ENCODE assay signal across 8 cellular contexts in genomic region chr14:42110167-42110566, GRCh38.
DNase-seq lines count a peak whose midpoint lies in the region; ATAC-seq, FAIRE-seq and TF ChIP-seq lines count a peak whose summit lies in the region.

No MANE protein-coding gene starts in this region.

- CTCF ChIA-PET in OCI-LY7 (lab: Charles Lee; ENCODE audit: unreplicated experiment) = no interaction called here

- no peaks in the 10 kb centered on the region for H3K4me1 ChIP-seq in OCI-LY7 (ENCODE audit: insufficient read depth, low read length, poor library complexity, severe bottlenecking)

- H3K4me2 ChIP-seq in OCI-LY7 (ENCODE audit: low read length) = no peak overlapping the region

- no peak overlapping the region for H3K4me3 ChIP-seq in OCI-LY7 (ENCODE audit: low read depth, low read length, poor library complexity, severe bottlenecking)

- intact Hi-C loops in OCI-LY7 (cut with micrococcal nuclease; ENCODE audit: unreplicated experiment) = no loop called here

- no peak overlapping the region for H2AFZ ChIP-seq in OCI-LY7 (ENCODE audit: low read length)

- no peak for TF ChIP-seq POLR2A in GM12891 (IDR thresholded peaks at IDR 0.05; ENCODE audit: low read depth, low read length)

- H3K9me2 ChIP-seq in OCI-LY7 (ENCODE audit: insufficient read depth, low read length) = no peaks in the 10 kb centered on the region

- no peak for FAIRE-seq in GM12891 (lab: Jason Lieb, UNC)

- peak; percentile 80 for TF ChIP-seq CTCF in OCI-LY7 (conservative IDR thresholded peaks at IDR 0.05; ENCODE audit: low read length)

- DNase-seq in GM12891 (ENCODE audit: insufficient read length, low spot score) = peak; percentile 3
- peak; percentile 30 for DNase-seq in OCI-LY7 (ENCODE audit: low spot score)
- DNase-seq in hepatic stellate cell (ENCODE audit: low spot score) = peak; percentile 42
- DNase-seq in T-helper 2 cell = no peak
- DNase-seq in epidermal melanocyte (ENCODE audit: insufficient read length, low spot score) = no peak
- no peak for DNase-seq in NCI-H1417 treated with DMSO at 0.1 percent for 48 hours (lab: John Stamatoyannopoulos, UW)

- ATAC-seq in HG03159 (IDR thresholded peaks at IDR 0.05; ENCODE audit: unreplicated experiment) (peak; percentile 88), HG03280 (IDR thresholded peaks at IDR 0.05; ENCODE audit: unreplicated experiment) (no peak)

- POLR2A ChIA-PET in OCI-LY7 (lab: Charles Lee) = interaction anchor here (0.6 kb wide), 1 partner anchor 495 kb away, joined by 7 read pairs; no protein-coding TSS in a partner anchor

- H3K9me3 ChIP-seq in OCI-LY7 (ENCODE audit: low read length) = no peaks in the 10 kb centered on the region

- no peaks in the 10 kb centered on the region for H3K36me3 ChIP-seq in OCI-LY7 (ENCODE audit: insufficient read depth, low read length)

- H4K20me1 ChIP-seq in OCI-LY7 (ENCODE audit: insufficient read depth, low read length) = no peaks in the 10 kb centered on the region

- BruUV-seq in OCI-LY7 (replicated peaks; lab: Mats Ljungman, UMichigan) = no TSS peak

- no peaks in the 10 kb centered on the region for H3K79me2 ChIP-seq in OCI-LY7 (ENCODE audit: insufficient read depth, low read depth, low read length)

- H3K27ac ChIP-seq in OCI-LY7 (ENCODE audit: low read depth, low read length, poor library complexity, severe bottlenecking) = no peak overlapping the region

TF ChIP-seq in GM12891, 5 proteins besides CTCF, POLR2A, EP300 and RAD21:
- TF ChIP-seq POU2F2 (IDR thresholded peaks at IDR 0.05; ENCODE audit: low read depth, low read length) (no peak), POLR2AphosphoS5 (IDR thresholded peaks at IDR 0.05; ENCODE audit: low read depth, low read length) (no peak), SPI1 (IDR thresholded peaks at IDR 0.05; ENCODE audit: low read depth, low read length) (no peak), TAF1 (IDR thresholded peaks at IDR 0.05; ENCODE audit: low read depth, low read length) (no peak), PAX5 (IDR thresholded peaks at IDR 0.05; ENCODE audit: insufficient read depth, low read length, severe bottlenecking) (no peak)
TF ChIP-seq in GM12891: peak in this region for 0.

Comparison
In these comparisons a context has a peak if more than half of its experiments do, and no peak if none do; other contexts are left out.
1. DNase-seq: peak in GM12891 (single experiment), OCI-LY7 (single experiment) and hepatic stellate cell (single experiment); none in T-helper 2 cell (0 of 5), epidermal melanocyte (single experiment) and NCI-H1417 treated with DMSO at 0.1 percent for 48 hours (single experiment).